Comparison of ENCODE assay signal across 10 cellular contexts in genomic region chr13:66689628-66690027, GRCh38.
A peak's percentile ranks its signal among the peaks of the same experiment; 100 is the strongest.
DNase-seq lines count a peak whose midpoint lies in the region; ATAC-seq and TF ChIP-seq lines count a peak whose summit lies in the region.
"Had no signal": no experiment of that assay in that cellular context is flagged by ENCODE, and none has a peak within 500 bp of the region (broad histone marks: within the 10 kb centered on the region; RNA-seq: fewer than 3 reads in every experiment).

No MANE protein-coding gene starts in this region.

- in situ Hi-C loops in ACHN (cut with HindIII; ENCODE audit: low pct_ligation_motif_present, low pct_unique_long_range_greater_than_20kb, low sequenced_read_pairs) (no loop called here), IMR-90 (cut with MboI; ENCODE audit: low sequenced_read_pairs) (loop anchor here (10.0 kb wide), 2 partner anchors 535 to 1035 kb away; no protein-coding TSS in a partner anchor)

- no peaks in the 10 kb centered on the region for H3K79me1 ChIP-seq in IMR-90 (ENCODE audit: low read depth in 1 of 2, low read length in 2 of 2)

- no peak overlapping the region for H2BK120ac ChIP-seq in IMR-90 (ENCODE audit: low read depth, low read length)

- H3K23ac ChIP-seq in IMR-90 (ENCODE audit: low read depth, low read length), result no peak overlapping the region

- no peak overlapping the region for H2AFZ ChIP-seq in IMR-90 (replicated peaks; ENCODE audit: low read length, poor library complexity)
- H2AFZ ChIP-seq in hepatocyte, result no peak overlapping the region

- H3K4me2 ChIP-seq in IMR-90 (ENCODE audit: low read depth, low read length), result no peak overlapping the region
- H3K4me2 ChIP-seq in hepatocyte, result peak overlapping the region; percentile 11

- H3K14ac ChIP-seq in IMR-90 (replicated peaks; ENCODE audit: low read depth, low read length), result no peak overlapping the region

- H3K9me3 ChIP-seq in IMR-90 (ENCODE audit: control insufficient read depth, insufficient read depth, low read length), result peaks cover 5% of the 10 kb centered on the region; the same call in 1 of the 2 replicates
- no peaks in the 10 kb centered on the region for H3K9me3 ChIP-seq in hepatocyte (ENCODE audit: low read depth)

- no peaks in the 10 kb centered on the region for H3K9me1 ChIP-seq in IMR-90 (ENCODE audit: insufficient read depth, low read length)

- TF ChIP-seq POLR2A in IMR-90 (IDR thresholded peaks at IDR 0.05; ENCODE audit: low read depth, low read length), result no peak

- H3K18ac ChIP-seq in IMR-90 (ENCODE audit: low read depth, low read length), result no peak overlapping the region

- DNase-seq in ACHN, result peak; percentile 33
- DNase-seq in IMR-90, result peak; percentile 40
- peak; percentile 26 for DNase-seq in hepatocyte (ENCODE audit: low spot score)
- DNase-seq in GM10248 (ENCODE audit: extremely low spot score), result no peak
- no peak for DNase-seq in activated CD4-positive, alpha-beta T cell treated with anti-CD3 and anti-CD28 coated beads for 1 hour
- no peak for DNase-seq in activated naive CD4-positive, alpha-beta T cell (lab: John Stamatoyannopoulos, UW)
- DNase-seq: activated naive CD8-positive, alpha-beta T cell treated with anti-CD3 and anti-CD28 coated beads for 36 hours; left cardiac atrium had no signal

- WGBS in IMR-90 (ENCODE audit: extremely low coverage in 2 of 2, insufficient read length in 1 of 2), 2 experiments, result no CpG with 5 or more reads among the region's 4 CpGs
- 15% methylated on average over 4 of the region's 4 CpGs for WGBS in hepatocyte (ENCODE audit: low lambda C conversion rate, missing lambda C conversion rate)

- TF ChIP-seq CTCF in IMR-90 (conservative IDR thresholded peaks at IDR 0.05; ENCODE audit: low read depth, low read length) (peak; percentile 42), WI38 (IDR thresholded peaks at IDR 0.05; ENCODE audit: low read depth, low read length) (0 out of 2 replicates have a peak, but pooled peaks have one; percentile 15), hepatocyte (IDR thresholded peaks at IDR 0.05; ENCODE audit: poor library complexity) (peak; percentile 50), GM10248 (IDR thresholded peaks at IDR 0.05; ENCODE audit: control extremely low read depth, extremely low read depth, low read depth, missing control alignments) (no peak)

- no TSS peak for BruUV-seq in IMR-90 (replicated peaks; lab: Mats Ljungman, UMichigan)

- H3K79me2 ChIP-seq in hepatocyte, result no peaks in the 10 kb centered on the region

- ATAC-seq in IMR-90 (ENCODE audit: low read depth), result peak; percentile 49
- ATAC-seq in GM19023 (IDR thresholded peaks at IDR 0.05; ENCODE audit: unreplicated experiment), result no peak

- no peak overlapping the region for H2BK5ac ChIP-seq in IMR-90 (ENCODE audit: low read depth, low read length, poor library complexity, severe bottlenecking)

- no peak overlapping the region for H4K5ac ChIP-seq in IMR-90 (ENCODE audit: low read depth, low read length)

- H2AK9ac ChIP-seq in IMR-90 (replicated peaks; ENCODE audit: low read depth, low read length, poor library complexity), result no peak overlapping the region

- no peak overlapping the region for H4K8ac ChIP-seq in IMR-90 (ENCODE audit: low read depth in 2 of 2, low read length in 2 of 2)

- H3K4me1 ChIP-seq in IMR-90 (ENCODE audit: control insufficient read depth, insufficient read depth, low read length) (no peaks in the 10 kb centered on the region), hepatocyte (ENCODE audit: insufficient read depth) (no peaks in the 10 kb centered on the region)

- no peak overlapping the region for H2BK20ac ChIP-seq in IMR-90 (ENCODE audit: low read depth, low read length)

- no peak overlapping the region for H3K4ac ChIP-seq in IMR-90 (ENCODE audit: low read depth, low read length)

- H2AK5ac ChIP-seq in IMR-90 (ENCODE audit: low read depth, low read length), result no peak overlapping the region

- H3K4me3 ChIP-seq in IMR-90 (ENCODE audit: insufficient read depth, low read depth, low read length) (no peak overlapping the region), WI38 (ENCODE audit: low read depth, low read length) (no peak overlapping the region), hepatocyte (no peak overlapping the region)

- no peaks in the 10 kb centered on the region for H4K20me1 ChIP-seq in IMR-90 (ENCODE audit: insufficient read depth, low read length)
- H4K20me1 ChIP-seq in hepatocyte (ENCODE audit: insufficient read depth, poor library complexity, severe bottlenecking), result no peaks in the 10 kb centered on the region

- no peak overlapping the region for H2BK15ac ChIP-seq in IMR-90 (ENCODE audit: low read depth, low read length)

- no peak overlapping the region for H3K27ac ChIP-seq in IMR-90 (ENCODE audit: insufficient read depth, low read length)
- H3K27ac ChIP-seq in hepatocyte, result no peak overlapping the region

- dilution Hi-C loops in IMR-90 (cut with HindIII; ENCODE audit: low sequenced_read_pairs, unreplicated experiment), result no loop called here

- H3K9ac ChIP-seq in IMR-90 (ENCODE audit: low read depth, low read length), result no peak overlapping the region

- peak; percentile 51 for TF ChIP-seq RAD21 in IMR-90 (IDR thresholded peaks at IDR 0.05; ENCODE audit: low read length)

- CTCF ChIA-PET in IMR-90 (lab: Yijun Ruan, JAX) (interaction anchor here (0.5 to 1.3 kb wide), 5 partner anchors 92 to 534 kb away, joined by 3 to 5 read pairs (median 4); no protein-coding TSS in a partner anchor), GM10248 (lab: Yijun Ruan, JAX) (no interaction called here)

- H3K36me3 ChIP-seq in IMR-90 (ENCODE audit: control insufficient read depth, insufficient read depth, low read length), result no peaks in the 10 kb centered on the region
- H3K36me3 ChIP-seq in hepatocyte (replicated peaks; ENCODE audit: insufficient read depth, low read depth), result no peaks in the 10 kb centered on the region

- no peaks in the 10 kb centered on the region for H3K9me2 ChIP-seq in hepatocyte (replicated peaks; ENCODE audit: insufficient read depth)

- intact Hi-C loops in IMR-90 (cut with micrococcal nuclease), result loop anchor here (1.0 to 5.0 kb wide), 2 partner anchors 535 to 1032 kb away; no protein-coding TSS in a partner anchor

- H3K27me3 ChIP-seq in IMR-90 (ENCODE audit: control insufficient read depth, insufficient read depth, low read length) (no peaks in the 10 kb centered on the region), hepatocyte (no peaks in the 10 kb centered on the region)

- H4K91ac ChIP-seq in IMR-90 (ENCODE audit: insufficient read depth, low read depth, low read length), result no peak overlapping the region

- POLR2A ChIA-PET in IMR-90 (lab: Charles Lee; ENCODE audit: unreplicated experiment), result no interaction called here
- POLR2A ChIA-PET in GM10248 (lab: Yijun Ruan, JAX), result no interaction called here

- no peak overlapping the region for H3K56ac ChIP-seq in IMR-90 (ENCODE audit: extremely low read depth, insufficient read depth, low read length)

TF ChIP-seq in IMR-90, 13 proteins besides CTCF, POLR2A, EP300 and RAD21:
- TF ChIP-seq SMC3 (IDR thresholded peaks at IDR 0.05; ENCODE audit: low read depth, low read length), result peak; percentile 17
- TF ChIP-seq NFE2L2 (IDR thresholded peaks at IDR 0.05; ENCODE audit: low read depth, low read length), result no peak
TF ChIP-seq in IMR-90: peak in this region for 1.

Comparison
In these comparisons a context has a peak if more than half of its experiments do, and no peak if none do; other contexts are left out.
1. DNase-seq: peak in ACHN (single experiment), IMR-90 (single experiment) and hepatocyte (single experiment); none in GM10248 (single experiment), activated CD4-positive, alpha-beta T cell treated with anti-CD3 and anti-CD28 coated beads for 1 hour (single experiment) and activated naive CD4-positive, alpha-beta T cell (0 of 4).